Comparison of ENCODE assay signal across 9 cellular contexts in the genomic region with DNA sequence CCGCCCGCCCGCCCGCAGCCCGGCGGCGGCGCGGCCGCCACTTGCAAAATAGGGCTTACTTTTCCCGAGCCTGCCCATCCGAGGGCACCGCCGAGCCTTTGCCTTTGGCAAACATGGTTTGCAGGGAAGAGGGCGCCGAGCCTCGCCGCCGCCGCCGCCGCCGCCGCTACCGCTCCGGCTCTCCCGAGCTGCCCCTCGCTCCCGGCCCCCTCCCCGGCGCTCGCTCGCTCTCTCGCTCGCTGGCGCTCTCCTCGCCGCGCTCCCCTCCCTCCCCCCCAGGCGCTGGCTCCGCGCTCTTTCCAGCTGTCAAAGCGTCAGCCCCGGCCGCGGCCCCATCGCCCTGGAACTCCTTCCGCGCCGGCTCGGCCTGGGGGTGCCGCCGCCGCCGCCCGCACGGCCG. TPM values are rescaled to one million over a fixed set of nuclear protein-coding genes. Genes with fewer than 3 reads are reported as not detected.
DNase-seq lines count a peak whose midpoint lies in the region; ATAC-seq and TF ChIP-seq lines count a peak whose summit lies in the region.
"Had no signal": no experiment of that assay in that cellular context is flagged by ENCODE, and none has a peak within 500 bp of the region (broad histone marks: within the 10 kb centered on the region; RNA-seq: fewer than 3 reads in every experiment).

No MANE protein-coding gene starts in this region.

- H3K4me2 ChIP-seq in OCI-LY1 (ENCODE audit: low read length): peak overlapping the region; percentile 45; the same call in 1 of the 2 replicates

- peaks cover 53% of the 10 kb centered on the region for H3K4me1 Mint-ChIP-seq in glutamatergic neuron (ENCODE audit: low read depth, unreplicated experiment)

- peak; percentile 4 to 28 for ATAC-seq in gastrocnemius medialis
- ATAC-seq in HG02973 (IDR thresholded peaks at IDR 0.05; ENCODE audit: unreplicated experiment): no peak

- peaks cover 18% of the 10 kb centered on the region for H3K36me3 Mint-ChIP-seq in glutamatergic neuron (ENCODE audit: unreplicated experiment)

- no peak overlapping the region for H3K27ac ChIP-seq in OCI-LY1 (ENCODE audit: low read depth, low read length, poor library complexity, severe bottlenecking)
- H3K27ac ChIP-seq in esophagus squamous epithelium: peak overlapping the region; percentile 75 to 97 (median 92)
- H3K27ac ChIP-seq in gastrocnemius medialis: peak overlapping the region; percentile 86 to 98 (median 90)

- no peak overlapping the region for H3K9ac ChIP-seq in OCI-LY1 (ENCODE audit: low read length)

- H3K9me2 ChIP-seq in OCI-LY1 (ENCODE audit: low read depth, low read length): no peaks in the 10 kb centered on the region

- H3K27me3 ChIP-seq in OCI-LY1 (ENCODE audit: insufficient read depth, low read length): 0 out of 2 replicates have a peak, but pooled peaks cover 3% of the 10 kb centered on the region
- no peaks in the 10 kb centered on the region for H3K27me3 ChIP-seq in esophagus squamous epithelium
- no peaks in the 10 kb centered on the region for H3K27me3 ChIP-seq in gastrocnemius medialis

- peaks cover 28% of the 10 kb centered on the region for H3K9me3 Mint-ChIP-seq in glutamatergic neuron (ENCODE audit: unreplicated experiment)
- H3K9me3 Mint-ChIP-seq: T-helper 1 cell treated with Interleukin-12 subunit alpha and Interleukin-12 subunit beta and Interleukin-4 antibody, amounts not matched to agents 30 μg/mL and 1 μg/mL, for 36 hours had no signal

- DNase-seq in esophagus squamous epithelium (lab: John Stamatoyannopoulos, UW) (no peak), gastrocnemius medialis (no peak), glutamatergic neuron (no peak), NCI-H2107 treated with DMSO at 0.1 percent for 48 hours (lab: John Stamatoyannopoulos, UW; ENCODE audit: unreplicated experiment) (no peak), DMS 273 (lab: John Stamatoyannopoulos, UW; ENCODE audit: unreplicated experiment) (no peak)

- H3K4me3 Mint-ChIP-seq in glutamatergic neuron (ENCODE audit: unreplicated experiment): no peak overlapping the region

- H3F3A ChIP-seq in OCI-LY1 (ENCODE audit: insufficient read depth, low read length): no peaks in the 10 kb centered on the region

- H4K20me1 ChIP-seq in OCI-LY1 (ENCODE audit: insufficient read depth, low read length): no peaks in the 10 kb centered on the region

- H3K36me3 ChIP-seq in OCI-LY1 (ENCODE audit: insufficient read depth, low read length): peaks cover 12% of the 10 kb centered on the region
- H3K36me3 ChIP-seq in esophagus squamous epithelium: peaks cover 0 to 25% (median 0%) of the 10 kb centered on the region in 3 donors
- no peaks in the 10 kb centered on the region for H3K36me3 ChIP-seq in gastrocnemius medialis

- intact Hi-C loops in esophagus squamous epithelium (cut with DNase I): loop anchor here (2.0 to 10.0 kb wide), 2 partner anchors 83 to 131 kb away; no protein-coding TSS in a partner anchor
- intact Hi-C loops in gastrocnemius medialis (cut with DNase I; ENCODE audit: low total_unique reads): loop anchor here (1.0 to 5.0 kb wide), 6 partner anchors 71 to 354 kb away; partner anchors contain the start of genes ACOT11, CYB5RL, MRPL37 and TCEANC2

- TF ChIP-seq CTCF in OCI-LY1 (IDR thresholded peaks at IDR 0.05; ENCODE audit: low read length) (no peak), esophagus squamous epithelium (IDR thresholded peaks at IDR 0.05) (no peak), gastrocnemius medialis (IDR thresholded peaks at IDR 0.05 in 4 of 5, conservative IDR thresholded peaks at IDR 0.05 in 1 of 5) (no peak), glutamatergic neuron (IDR thresholded peaks at IDR 0.05; ENCODE audit: partially characterized antibody, unreplicated experiment) (no peak)

- no peak overlapping the region for H3K27ac Mint-ChIP-seq in glutamatergic neuron (ENCODE audit: unreplicated experiment)
- H3K27ac Mint-ChIP-seq: T-helper 1 cell treated with Interleukin-12 subunit alpha and Interleukin-12 subunit beta and Interleukin-4 antibody, amounts not matched to agents 30 μg/mL and 1 μg/mL, for 36 hours had no signal

- H3K4me3 ChIP-seq in GM08714 (ENCODE audit: low read length) (peak overlapping the region; percentile 73), OCI-LY1 (ENCODE audit: low read depth, low read length, poor library complexity, severe bottlenecking) (peak overlapping the region; percentile 68), esophagus squamous epithelium (peak overlapping the region; percentile 71 to 98 (median 82)), gastrocnemius medialis (peak overlapping the region; percentile 54 to 84 (median 74))

- 0% methylated on average over 6 of the region's 58 CpGs; no CpG with 5 or more reads in 1 of the 2 donors for WGBS in esophagus squamous epithelium, 2 donors

- peaks cover 35% of the 10 kb centered on the region for H3K27me3 Mint-ChIP-seq in glutamatergic neuron (ENCODE audit: unreplicated experiment)

- H3K9me3 ChIP-seq in OCI-LY1 (ENCODE audit: low read length): no peaks in the 10 kb centered on the region
- no peaks in the 10 kb centered on the region for H3K9me3 ChIP-seq in esophagus squamous epithelium
- no peaks in the 10 kb centered on the region for H3K9me3 ChIP-seq in gastrocnemius medialis

- in situ Hi-C loops in gastrocnemius medialis (cut with MboI; ENCODE audit: low sequenced_read_pairs in 4 of 4): loop anchor here in 2 of 4 donors (5.0 to 10.0 kb wide), 4 partner anchors 81 to 284 kb away; no protein-coding TSS in a partner anchor

- H3K4me1 ChIP-seq in OCI-LY1 (ENCODE audit: insufficient read depth, low read length, severe bottlenecking) (peaks cover 45% of the 10 kb centered on the region), esophagus squamous epithelium (peaks cover 35 to 72% (median 38%) of the 10 kb centered on the region in 3 donors), gastrocnemius medialis (peaks cover 56 to 57% of the 10 kb centered on the region in 2 donors)

- no peak overlapping the region for H2AFZ ChIP-seq in OCI-LY1 (ENCODE audit: low read length)

- TF ChIP-seq POLR2A in esophagus squamous epithelium (IDR thresholded peaks at IDR 0.05) (no peak), gastrocnemius medialis (IDR thresholded peaks at IDR 0.05) (no peak)

- H3K79me2 ChIP-seq in OCI-LY1 (ENCODE audit: insufficient read depth, low read length): no peaks in the 10 kb centered on the region

RNA-seq across cellular contexts. Expression of gene SSBP3, which starts 0.3 kb away (rescaled TPM):
- total RNA-seq in esophagus squamous epithelium: 10 to 100 TPM; 17.1 to 25.4 (median 21.5) TPM
- total RNA-seq in gastrocnemius medialis: 10 to 100 TPM in 3 of 4 donors, 1 to 10 TPM in 1; 3.6 to 21.0 (median 14.9) TPM
- 608 TPM for total RNA-seq in glutamatergic neuron (ENCODE audit: unreplicated experiment)

Comparison
In these comparisons a context has a peak if more than half of its experiments do, and no peak if none do; other contexts are left out.
1. RNA of gene SSBP3, which starts 0.3 kb away (total RNA-seq): 608 TPM in glutamatergic neuron (single experiment); 17.1 to 25.4 TPM in esophagus squamous epithelium and 3.6 to 21.0 TPM in gastrocnemius medialis; every median in the first group is over 10 times any median in the second.
2. Peak in every context shown above with its lines, with median percentiles within 50 percentile points of each other: H3K4me3 ChIP-seq.